Comparison of ENCODE assay signal across 18 cellular contexts in the genomic region with DNA sequence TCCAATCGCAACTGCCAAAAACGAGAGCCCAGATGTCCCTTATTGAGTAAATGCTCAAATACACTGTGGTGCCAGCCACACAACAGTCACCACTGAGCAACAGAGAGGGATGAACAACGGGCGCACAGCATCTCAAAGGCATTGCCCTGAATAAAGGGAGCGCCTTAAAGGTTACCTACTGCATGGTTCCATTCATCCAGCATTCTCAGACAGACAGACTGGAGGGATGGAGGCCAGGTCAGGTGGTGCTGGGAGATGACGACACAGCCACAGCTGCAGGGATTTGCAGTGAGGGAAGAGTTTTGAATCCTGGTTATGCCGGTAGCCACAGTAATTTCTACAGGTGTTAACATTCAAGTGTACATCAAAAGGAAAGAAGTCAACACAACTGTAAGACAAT.
DNase-seq lines count a peak whose midpoint lies in the region; ATAC-seq and TF ChIP-seq lines count a peak whose summit lies in the region.
"Had no signal": no experiment of that assay in that cellular context is flagged by ENCODE, and none has a peak within 500 bp of the region (broad histone marks: within the 10 kb centered on the region; RNA-seq: fewer than 3 reads in every experiment).

No MANE protein-coding gene starts in this region.

- TF ChIP-seq RAD21 in IMR-90 (IDR thresholded peaks at IDR 0.05; ENCODE audit: low read length) = no peak

- H4K20me1 ChIP-seq in IMR-90 (ENCODE audit: insufficient read depth, low read length) = no peaks in the 10 kb centered on the region
- H4K20me1 ChIP-seq: BLaER1 had no signal

- H3K18ac ChIP-seq in IMR-90 (ENCODE audit: low read depth, low read length) = no peak overlapping the region

- no peak overlapping the region for H3K14ac ChIP-seq in IMR-90 (replicated peaks; ENCODE audit: low read depth, low read length)

- no peak overlapping the region for H4K8ac ChIP-seq in IMR-90 (ENCODE audit: low read depth in 2 of 2, low read length in 2 of 2)

- dilution Hi-C loops in IMR-90 (cut with HindIII; ENCODE audit: low sequenced_read_pairs, unreplicated experiment) = no loop called here

- H2AFZ ChIP-seq in IMR-90 (replicated peaks; ENCODE audit: low read length, poor library complexity) = peak overlapping the region; percentile 32

- no peak for DNase-seq in IMR-90
- peak; percentile 47 for DNase-seq in globus pallidus (ENCODE audit: low spot score)
- DNase-seq in midbrain (lab: John Stamatoyannopoulos, UW) = peak; percentile 30
- DNase-seq in superior temporal gyrus (ENCODE audit: extremely low spot score) = peak; percentile 31
- DNase-seq in GM03348 (ENCODE audit: low spot score) = no peak
- no peak for DNase-seq in NCI-H1930 (lab: John Stamatoyannopoulos, UW)
- DNase-seq: Caco-2; CD4-positive, CD25-positive, alpha-beta regulatory T cell; CD8-positive, alpha-beta T cell; DMS153; EL; GDM1; GOT3; HFFc6 had no signal

- no peak for TF ChIP-seq CTCF in IMR-90 (conservative IDR thresholded peaks at IDR 0.05; ENCODE audit: low read depth, low read length)

- H3K4me3 ChIP-seq in IMR-90 (ENCODE audit: insufficient read depth, low read depth, low read length) = no peak overlapping the region
- H3K4me3 ChIP-seq: BLaER1, HAP-1 had no signal

- no peaks in the 10 kb centered on the region for H3K9me1 ChIP-seq in IMR-90 (ENCODE audit: insufficient read depth, low read length)

- H3K27ac ChIP-seq in IMR-90 (ENCODE audit: insufficient read depth, low read length) = no peak overlapping the region
- H3K27ac ChIP-seq: BLaER1, C4-2B had no signal

- no peaks in the 10 kb centered on the region for H3K4me1 ChIP-seq in IMR-90 (ENCODE audit: control insufficient read depth, insufficient read depth, low read length)
- H3K4me1 ChIP-seq: Caco-2 had no signal

- H2BK120ac ChIP-seq in IMR-90 (ENCODE audit: low read depth, low read length) = no peak overlapping the region

- H3K27me3 ChIP-seq in IMR-90 (ENCODE audit: control insufficient read depth, insufficient read depth, low read length) = no peaks in the 10 kb centered on the region
- H3K27me3 ChIP-seq: BLaER1 had no signal

- 63% methylated on average over 2 of the region's 7 CpGs; no CpG with 5 or more reads in 1 of the 2 experiments for WGBS in IMR-90 (ENCODE audit: extremely low coverage in 2 of 2, insufficient read length in 1 of 2), 2 experiments

- H4K91ac ChIP-seq in IMR-90 (ENCODE audit: insufficient read depth, low read depth, low read length) = no peak overlapping the region

- in situ Hi-C loops in IMR-90 (cut with MboI; ENCODE audit: low sequenced_read_pairs) = no loop called here

- H3K9ac ChIP-seq in IMR-90 (ENCODE audit: low read depth, low read length) = no peak overlapping the region
- H3K9ac ChIP-seq: BLaER1 had no signal

- H3K4ac ChIP-seq in IMR-90 (ENCODE audit: low read depth, low read length) = no peak overlapping the region

- H2BK20ac ChIP-seq in IMR-90 (ENCODE audit: low read depth, low read length) = no peak overlapping the region

- H2AK5ac ChIP-seq in IMR-90 (ENCODE audit: low read depth, low read length) = no peak overlapping the region

- no peak overlapping the region for H3K23ac ChIP-seq in IMR-90 (ENCODE audit: low read depth, low read length)

- CTCF ChIA-PET in IMR-90 (lab: Yijun Ruan, JAX) = no interaction called here

- no peak for TF ChIP-seq POLR2A in IMR-90 (IDR thresholded peaks at IDR 0.05; ENCODE audit: low read depth, low read length)

- H2AK9ac ChIP-seq in IMR-90 (replicated peaks; ENCODE audit: low read depth, low read length, poor library complexity) = no peak overlapping the region

- no peaks in the 10 kb centered on the region for H3K36me3 ChIP-seq in IMR-90 (ENCODE audit: control insufficient read depth, insufficient read depth, low read length)
- H3K36me3 ChIP-seq: BLaER1, HAP-1 had no signal

- intact Hi-C loops in IMR-90 (cut with micrococcal nuclease) = no loop called here

- POLR2A ChIA-PET in IMR-90 (lab: Charles Lee; ENCODE audit: unreplicated experiment) = no interaction called here

- no peak overlapping the region for H2BK15ac ChIP-seq in IMR-90 (ENCODE audit: low read depth, low read length)

- H3K79me1 ChIP-seq in IMR-90 (ENCODE audit: low read depth in 1 of 2, low read length in 2 of 2) = no peaks in the 10 kb centered on the region

- no peak overlapping the region for H3K56ac ChIP-seq in IMR-90 (ENCODE audit: extremely low read depth, insufficient read depth, low read length)

- no peak overlapping the region for H4K5ac ChIP-seq in IMR-90 (ENCODE audit: low read depth, low read length)

- H2BK5ac ChIP-seq in IMR-90 (ENCODE audit: low read depth, low read length, poor library complexity, severe bottlenecking) = no peak overlapping the region

- BruUV-seq in IMR-90 (replicated peaks; lab: Mats Ljungman, UMichigan) = no TSS peak

- ATAC-seq in IMR-90 (ENCODE audit: low read depth) (no peak), HG03469 (IDR thresholded peaks at IDR 0.05; ENCODE audit: unreplicated experiment) (no peak)
- ATAC-seq: CD8-positive, alpha-beta T cell had no signal

- peaks cover 13% of the 10 kb centered on the region for H3K9me3 ChIP-seq in IMR-90 (ENCODE audit: control insufficient read depth, insufficient read depth, low read length)
- H3K9me3 ChIP-seq: BLaER1, Caco-2, HAP-1 had no signal

- no peak overlapping the region for H3K4me2 ChIP-seq in IMR-90 (ENCODE audit: low read depth, low read length)
- H3K4me2 ChIP-seq: BLaER1 had no signal

TF ChIP-seq in IMR-90, 13 proteins besides CTCF, POLR2A, EP300 and RAD21:
- TF ChIP-seq BHLHE40 (IDR thresholded peaks at IDR 0.05; ENCODE audit: low read depth, low read length) = no peak
- TF ChIP-seq MAFK (IDR thresholded peaks at IDR 0.05; ENCODE audit: low read depth, low read length) = no peak
- no peak for TF ChIP-seq CHD1 (IDR thresholded peaks at IDR 0.05; ENCODE audit: low read depth, low read length)
- no peak for TF ChIP-seq USF2 (IDR thresholded peaks at IDR 0.05; ENCODE audit: low read depth, low read length)
- no peak for TF ChIP-seq FOS (IDR thresholded peaks at IDR 0.05; ENCODE audit: low read depth, low read length)
- TF ChIP-seq RCOR1 (IDR thresholded peaks at IDR 0.05; ENCODE audit: insufficient replicate concordance, low read length) = no peak
- no peak for TF ChIP-seq SMC3 (IDR thresholded peaks at IDR 0.05; ENCODE audit: low read depth, low read length)
- no peak for TF ChIP-seq MXI1 (IDR thresholded peaks at IDR 0.05; ENCODE audit: borderline replicate concordance, low read depth, low read length)
- TF ChIP-seq, protein P1, sequence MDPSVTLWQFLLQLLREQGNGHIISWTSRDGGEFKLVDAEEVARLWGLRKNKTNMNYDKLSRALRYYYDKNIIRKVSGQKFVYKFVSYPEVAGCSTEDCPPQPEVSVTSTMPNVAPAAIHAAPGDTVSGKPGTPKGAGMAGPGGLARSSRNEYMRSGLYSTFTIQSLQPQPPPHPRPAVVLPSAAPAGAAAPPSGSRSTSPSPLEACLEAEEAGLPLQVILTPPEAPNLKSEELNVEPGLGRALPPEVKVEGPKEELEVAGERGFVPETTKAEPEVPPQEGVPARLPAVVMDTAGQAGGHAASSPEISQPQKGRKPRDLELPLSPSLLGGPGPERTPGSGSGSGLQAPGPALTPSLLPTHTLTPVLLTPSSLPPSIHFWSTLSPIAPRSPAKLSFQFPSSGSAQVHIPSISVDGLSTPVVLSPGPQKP (IDR thresholded peaks at IDR 0.05; ENCODE audit: borderline replicate concordance, low read depth, low read length) = no peak
- TF ChIP-seq NFE2L2 (IDR thresholded peaks at IDR 0.05; ENCODE audit: low read depth, low read length) = no peak
- no peak for TF ChIP-seq CEBPB (IDR thresholded peaks at IDR 0.05; ENCODE audit: low read depth, low read length)
- TF ChIP-seq RFX5 (IDR thresholded peaks at IDR 0.05; ENCODE audit: low read depth, low read length) = no peak
- TF ChIP-seq MAZ (IDR thresholded peaks at IDR 0.05; ENCODE audit: borderline replicate concordance, low read depth, low read length) = no peak

Comparison
In these comparisons a context has a peak if more than half of its experiments do, and no peak if none do; other contexts are left out.
1. DNase-seq: peak in globus pallidus (single experiment), midbrain (single experiment) and superior temporal gyrus (single experiment); none in IMR-90 (single experiment), GM03348 (single experiment) and NCI-H1930 (0 of 2).